ENCODE assay signal across 8 cellular contexts in genomic region chrX:139203681-139204575, GRCh38.
DNase-seq lines count a peak whose midpoint lies in the region; ATAC-seq and TF ChIP-seq lines count a peak whose summit lies in the region.

No MANE protein-coding gene starts in this region.

- H3K36me3 ChIP-seq in HUES48 (ENCODE audit: control insufficient read depth, insufficient read depth, low read length): no peaks in the 10 kb centered on the region
- H3K36me3 ChIP-seq in muscle layer of duodenum (ENCODE audit: control insufficient read depth in 1 of 2, insufficient read depth in 2 of 2, low read length in 2 of 2): no peaks in the 10 kb centered on the region

- no peak for ATAC-seq in activated CD4-positive, CD25-positive, alpha-beta regulatory T cell treated with anti-CD3 and anti-CD28 coated beads, Interleukin-2, amount 50 U/mL, for 24 hours

- H3K4me3 ChIP-seq in AG10803 (ENCODE audit: low read length) (peak overlapping the region; percentile 65), HUES48 (ENCODE audit: low read depth, low read length) (peak overlapping the region; percentile 79), dorsolateral prefrontal cortex (peak overlapping the region; percentile 14 to 70 (median 50)), muscle layer of duodenum (ENCODE audit: low read depth in 1 of 2, low read length in 2 of 2) (peak overlapping the region; percentile 7 to 64)

- TF ChIP-seq CTCF in AG10803 (conservative IDR thresholded peaks at IDR 0.05; ENCODE audit: low read length) (peak; percentile 10; the same call in 1 of the 2 replicates), dorsolateral prefrontal cortex (IDR thresholded peaks at IDR 0.05 in 54 of 56, conservative IDR thresholded peaks at IDR 0.05 in 2 of 56; ENCODE audit: low read depth in 1 of 56, partially characterized antibody in 56 of 56) (no peak)

- peaks cover 99% of the 10 kb centered on the region for H3K27me3 ChIP-seq in HUES48 (ENCODE audit: control insufficient read depth, insufficient read depth, low read length)
- peaks cover 0 to 95% (median 59%) of the 10 kb centered on the region in 45 donors for H3K27me3 ChIP-seq in dorsolateral prefrontal cortex
- H3K27me3 ChIP-seq in muscle layer of duodenum (ENCODE audit: low read depth, low read length): peaks cover 8% of the 10 kb centered on the region

- intact Hi-C loops in dorsolateral prefrontal cortex (cut with DNase I): no loop called here

- peaks cover 15% of the 10 kb centered on the region for H3K4me1 ChIP-seq in HUES48 (ENCODE audit: control insufficient read depth, insufficient read depth, low read length)
- H3K4me1 ChIP-seq in muscle layer of duodenum (ENCODE audit: control insufficient read depth in 1 of 2, insufficient read depth in 2 of 2, low read length in 2 of 2): peaks cover 0 to 13% of the 10 kb centered on the region in 2 donors

- H3K27ac ChIP-seq in HUES48 (ENCODE audit: low read depth, low read length): no peak overlapping the region
- H3K27ac ChIP-seq in dorsolateral prefrontal cortex: peak overlapping the region in 1 of 59 donors; percentile 30
- H3K27ac ChIP-seq in muscle layer of duodenum (ENCODE audit: low read length): no peak overlapping the region

- H3K9me3 ChIP-seq in HUES48 (ENCODE audit: control insufficient read depth, insufficient read depth, low read length): no peaks in the 10 kb centered on the region
- H3K9me3 ChIP-seq in muscle layer of duodenum (ENCODE audit: control insufficient read depth in 1 of 2, low read length in 2 of 2): no peaks in the 10 kb centered on the region

- DNase-seq in AG10803 (ENCODE audit: low read depth): peak; percentile 27
- DNase-seq in dorsolateral prefrontal cortex: peak in 1 of 10 donors; percentile 43
- DNase-seq in midbrain (lab: John Stamatoyannopoulos, UW): no peak
- DNase-seq in NCI-H526 treated with DMSO at 0.1 percent for 48 hours (lab: John Stamatoyannopoulos, UW): no peak
- no peak for DNase-seq in activated CD4-positive, alpha-beta T cell treated with anti-CD3 and anti-CD28 coated beads, Interleukin-2, amount 50 U/mL, for 4 hours

- no peak overlapping the region; the same call in 1 of the 2 replicates for H3K9ac ChIP-seq in HUES48 (ENCODE audit: low read depth, low read length)
